Comparison of ENCODE assay signal across 13 cellular contexts in the genomic region with DNA sequence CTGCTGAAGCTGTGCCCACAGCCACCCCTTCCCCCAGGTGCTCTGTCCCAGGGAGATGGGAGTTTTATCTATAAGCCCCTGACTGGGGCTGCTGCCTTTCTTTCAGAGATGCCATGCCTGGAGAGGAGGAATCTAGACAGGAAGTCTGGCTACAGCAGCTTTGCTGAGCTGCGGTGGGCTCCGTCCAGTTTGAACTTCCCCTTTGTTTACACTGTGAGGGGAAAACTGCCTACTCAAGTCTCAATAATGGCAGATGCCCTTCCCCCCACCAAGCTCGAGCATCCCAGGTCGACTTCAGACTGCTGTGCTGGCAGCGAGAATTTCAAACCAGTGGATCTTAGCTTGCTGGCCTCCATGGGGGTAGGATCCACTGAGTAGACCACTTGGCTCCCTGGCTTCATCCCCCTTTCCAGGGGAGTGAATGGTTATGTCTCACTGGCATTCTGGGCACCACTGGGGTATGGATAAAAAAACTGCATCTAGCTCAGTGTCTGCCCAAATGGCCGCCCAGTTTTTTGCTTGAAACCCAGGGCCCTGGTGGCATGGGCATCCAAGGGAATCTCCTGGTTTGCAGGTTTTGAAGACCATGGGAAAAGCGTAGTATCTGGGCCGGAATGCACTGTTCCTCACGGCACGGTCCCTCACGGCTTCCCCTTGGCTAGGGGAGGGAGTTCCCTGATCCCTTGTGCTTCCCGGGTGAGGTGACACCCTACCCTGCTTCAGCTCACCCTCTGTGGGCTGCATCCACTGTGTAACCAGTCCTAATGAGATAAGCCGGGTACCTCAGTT. TPM values are rescaled to one million over a fixed set of nuclear protein-coding genes. Genes with fewer than 3 reads are reported as not detected.
"Had no signal": no experiment of that assay in that cellular context is flagged by ENCODE, and none has a peak within 500 bp of the region (broad histone marks: within the 10 kb centered on the region; RNA-seq: fewer than 3 reads in every experiment).

No MANE protein-coding gene starts in this region.

RNA-seq across cellular contexts. Expression of a gene that starts 11.8 kb away (rescaled TPM):
- total RNA-seq: activated CD4-positive, alpha-beta memory T cell treated with anti-CD3 and anti-CD28 coated beads, Interleukin-2, amount 10 ng/mL, durations not matched to agents 7 days and 5 days; activated CD4-positive, alpha-beta T cell treated with anti-CD3 and anti-CD28 coated beads for 36 hours; activated CD4-positive, alpha-beta T cell treated with anti-CD3 and anti-CD28 coated beads, Interleukin-2, amount 10 ng/mL, durations not matched to agents 7 days and 5 days; activated CD8-positive, alpha-beta memory T cell treated with anti-CD3 and anti-CD28 coated beads, Interleukin-2, amount 10 ng/mL, durations not matched to agents 7 days and 5 days; activated CD8-positive, alpha-beta T cell treated with anti-CD3 and anti-CD28 coated beads, Interleukin-2, amount 10 ng/mL, durations not matched to agents 7 days and 5 days; activated naive CD8-positive, alpha-beta T cell treated with anti-CD3 and anti-CD28 coated beads, Interleukin-2, amount 10 ng/mL, durations not matched to agents 7 days and 5 days; activated T-helper 2 cell treated with anti-CD3 and anti-CD28 coated beads, Interferon-gamma antibody, Interleukin-2, Interleukin-4, amounts not matched to agents 10 μg/mL and 5 μg/mL and 100 μg/mL, durations not matched to agents 14 hours and 24 hours and 36 hours; ascending aorta; chondrocyte; T-helper 1 cell treated with Interleukin-12 subunit alpha and Interleukin-12 subunit beta and Interleukin-4 antibody, amounts not matched to agents 30 ng/mL and 1 ng/mL, for 36 hours; T-helper 17 cell; T-helper 2 cell treated with Interferon-gamma antibody and Interleukin-4, amounts not matched to agents 100 ng/mL and 5 ng/mL, for 36 hours had no signal
- polyA plus RNA-seq: cardiac muscle cell had no signal
